In genomic region chr13:36818483-36819063, GRCh38 we compare ENCODE assay signal across 8 cellular contexts. TPM values are rescaled to one million over a fixed set of nuclear protein-coding genes. Genes with fewer than 3 reads are reported as not detected.
DNase-seq lines count a peak whose midpoint lies in the region; ATAC-seq, FAIRE-seq and TF ChIP-seq lines count a peak whose summit lies in the region.

No MANE protein-coding gene starts in this region.

- no peaks in the 10 kb centered on the region for H3K27me3 ChIP-seq in thoracic aorta (replicated peaks; ENCODE audit: insufficient read depth)

- no peak for FAIRE-seq in kidney (lab: Jason Lieb, UNC)

- intact Hi-C loops in kidney (cut with DNase I), result no loop called here

- no peak overlapping the region for H3K27ac ChIP-seq in kidney (ENCODE audit: low read depth in 2 of 2, low read length in 2 of 2)
- peak overlapping the region; percentile 31 to 38 for H3K27ac ChIP-seq in thoracic aorta

- H3K4me3 ChIP-seq in kidney (ENCODE audit: low read length in 2 of 2) (peak overlapping the region; percentile 96), thoracic aorta (peak overlapping the region; percentile 74)

- peak overlapping the region; percentile 90 for H3K4me3 Mint-ChIP-seq in activated naive CD8-positive, alpha-beta T cell treated with anti-CD3 and anti-CD28 coated beads, Interleukin-2, amount 50 U/mL, for 24 hours

- TF ChIP-seq CTCF in kidney (IDR thresholded peaks at IDR 0.05; ENCODE audit: borderline replicate concordance, extremely low read depth, insufficient read depth) (no peak), thoracic aorta (IDR thresholded peaks at IDR 0.05) (no peak)

- H3K9me3 ChIP-seq in kidney (ENCODE audit: control insufficient read depth in 1 of 2, low read length in 2 of 2), result no peaks in the 10 kb centered on the region
- no peaks in the 10 kb centered on the region for H3K9me3 ChIP-seq in thoracic aorta

- H3K36me3 ChIP-seq in kidney (ENCODE audit: control insufficient read depth in 1 of 2, insufficient read depth in 2 of 2, low read length in 2 of 2) (no peaks in the 10 kb centered on the region), thoracic aorta (no peaks in the 10 kb centered on the region)

- H3K27me3 Mint-ChIP-seq in activated naive CD8-positive, alpha-beta T cell treated with anti-CD3 and anti-CD28 coated beads, Interleukin-2, amount 50 U/mL, for 24 hours, result peaks cover 4% of the 10 kb centered on the region

- peak; percentile 17 for ATAC-seq in HG03280 (IDR thresholded peaks at IDR 0.05; ENCODE audit: unreplicated experiment)
- ATAC-seq in activated naive CD8-positive, alpha-beta T cell treated with anti-CD3 and anti-CD28 coated beads, Interleukin-2, amount 50 U/mL, for 24 hours, result no peak
- ATAC-seq in thoracic aorta (ENCODE audit: insufficient number of reproducible peaks, low FRiP score, low read depth), result peak; percentile 3

- H3K4me1 Mint-ChIP-seq in activated naive CD8-positive, alpha-beta T cell treated with anti-CD3 and anti-CD28 coated beads, Interleukin-2, amount 50 U/mL, for 24 hours, result peaks cover 43% of the 10 kb centered on the region

- no peaks in the 10 kb centered on the region for H3K9me3 Mint-ChIP-seq in activated naive CD8-positive, alpha-beta T cell treated with anti-CD3 and anti-CD28 coated beads, Interleukin-2, amount 50 U/mL, for 24 hours

- peaks cover 0 to 16% of the 10 kb centered on the region in 2 donors for H3K4me1 ChIP-seq in kidney (ENCODE audit: control insufficient read depth in 1 of 2, insufficient read depth in 1 of 2, low read depth in 1 of 2, low read length in 2 of 2)
- H3K4me1 ChIP-seq in thoracic aorta (ENCODE audit: control insufficient read depth in 1 of 2, low read depth in 2 of 2), result peaks cover 9 to 35% of the 10 kb centered on the region in 2 donors

- DNase-seq in NCI-H2171 treated with DMSO at 0.1 percent for 48 hours (lab: John Stamatoyannopoulos, UW) (peak; percentile 9), NCI-H2171 (lab: John Stamatoyannopoulos, UW) (no peak), kidney (no peak), thoracic aorta (ENCODE audit: low spot score) (no peak), NCI-H774 (lab: John Stamatoyannopoulos, UW) (no peak), epidermal melanocyte (ENCODE audit: insufficient read length, low spot score) (no peak)
- DNase-seq in activated naive CD8-positive, alpha-beta T cell treated with anti-CD3 and anti-CD28 coated beads, Interleukin-2, amount 50 U/mL, for 24 hours, result no peak

- peak overlapping the region; percentile 92 for H3K27ac Mint-ChIP-seq in activated naive CD8-positive, alpha-beta T cell treated with anti-CD3 and anti-CD28 coated beads, Interleukin-2, amount 50 U/mL, for 24 hours

- peaks cover 7% of the 10 kb centered on the region for H3K36me3 Mint-ChIP-seq in activated naive CD8-positive, alpha-beta T cell treated with anti-CD3 and anti-CD28 coated beads, Interleukin-2, amount 50 U/mL, for 24 hours (ENCODE audit: low read depth)

- H3K9ac ChIP-seq in kidney (ENCODE audit: low read length in 2 of 2), result peak overlapping the region in 1 of 2 donors; percentile 82

RNA-seq across cellular contexts. Expression of gene RFXAP, which starts 0.4 kb away (rescaled TPM):
- 6.3 TPM for total RNA-seq in kidney
- polyA plus RNA-seq in kidney (ENCODE audit: insufficient read depth, low read depth, low replicate concordance), result 2.3 TPM
- total RNA-seq in thoracic aorta, result 1 to 10 TPM; 2.2 to 6.3 TPM

Comparison
In these comparisons a context has a peak if more than half of its experiments do, and no peak if none do; other contexts are left out.
1. H3K27ac ChIP-seq: peak in thoracic aorta (2 of 2); none in kidney (0 of 2).